6 cellular contexts compared by ENCODE assay signal in genomic region chr6:66561479-66561878, GRCh38.
"Had no signal": no experiment of that assay in that cellular context is flagged by ENCODE, and none has a peak within 500 bp of the region (broad histone marks: within the 10 kb centered on the region; RNA-seq: fewer than 3 reads in every experiment).

No MANE protein-coding gene starts in this region.

- H3K27ac ChIP-seq: HL-60 had no signal

- FAIRE-seq: HTR-8/SVneo, K562 had no signal

- ATAC-seq: K562 had no signal

- H3K4me3 ChIP-seq: K562 had no signal

- DNase-seq: IMR-90, KBM-7, KG1 had no signal
